12 cellular contexts compared by ENCODE assay signal in the genomic region with DNA sequence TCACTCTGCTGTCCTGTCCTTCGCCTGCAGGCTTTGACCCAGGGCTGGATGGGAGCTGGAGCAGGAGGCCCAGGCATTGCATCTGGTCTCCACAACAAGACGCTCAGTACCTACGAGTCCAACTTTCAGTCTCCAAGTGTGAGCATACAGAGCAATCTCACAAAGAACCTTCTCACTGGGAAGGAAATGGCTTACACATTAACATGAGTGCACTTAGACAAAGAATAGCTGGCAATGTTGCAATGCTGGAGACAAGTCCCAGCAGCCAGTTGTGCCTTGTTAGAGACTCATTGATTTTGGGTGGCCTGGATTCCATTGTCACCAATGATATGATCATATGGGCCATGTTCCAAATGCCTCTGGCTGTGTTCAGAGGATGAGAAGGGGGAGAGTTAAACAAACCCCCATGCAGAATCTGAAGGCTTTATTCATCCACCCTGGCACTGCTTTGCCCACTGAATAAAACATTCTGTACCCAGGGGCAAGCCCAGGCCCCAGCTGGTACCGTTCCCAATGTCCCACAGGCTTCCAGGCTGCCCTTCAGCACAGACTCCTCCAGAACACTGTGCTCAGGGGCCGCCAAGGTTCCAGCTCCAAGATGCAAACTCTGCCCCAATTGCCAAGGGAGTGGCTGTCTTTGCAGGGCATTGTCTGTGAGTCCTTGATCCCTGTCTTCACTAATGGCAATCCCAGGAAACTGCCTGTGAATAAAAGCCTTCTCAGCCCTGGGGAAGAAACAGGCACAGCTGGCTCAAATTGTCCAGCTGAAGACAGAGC.
A peak's percentile ranks its signal among the peaks of the same experiment; 100 is the strongest.
DNase-seq lines count a peak whose midpoint lies in the region; ATAC-seq, FAIRE-seq and TF ChIP-seq lines count a peak whose summit lies in the region.
"Had no signal": no experiment of that assay in that cellular context is flagged by ENCODE, and none has a peak within 500 bp of the region (broad histone marks: within the 10 kb centered on the region; RNA-seq: fewer than 3 reads in every experiment).

No MANE protein-coding gene starts in this region.

- H3K27ac Mint-ChIP-seq in natural killer cell treated with Interleukin-12 subunit alpha and Interleukin-12 subunit beta and Interleukin-15 and Interleukin-18, amount 100 ng/mL, for 72 hours: peak overlapping the region in 1 of 2 donors; percentile 7
- H3K27ac Mint-ChIP-seq in natural killer cell (peak overlapping the region in 1 of 2 donors; percentile 78), nephron (peak overlapping the region; percentile 71 to 78 (median 77)), T-helper 17 cell (no peak overlapping the region)

- H3K4me3 Mint-ChIP-seq in natural killer cell treated with Interleukin-12 subunit alpha and Interleukin-12 subunit beta and Interleukin-15 and Interleukin-18, amount 100 ng/mL, for 72 hours: peak overlapping the region; percentile 2
- H3K4me3 Mint-ChIP-seq in natural killer cell (no peak overlapping the region), nephron (no peak overlapping the region), T-helper 17 cell (no peak overlapping the region)

- H3K9me3 Mint-ChIP-seq in natural killer cell treated with Interleukin-12 subunit alpha and Interleukin-12 subunit beta and Interleukin-15 and Interleukin-18, amount 100 ng/mL, for 72 hours: no peaks in the 10 kb centered on the region
- no peaks in the 10 kb centered on the region for H3K9me3 Mint-ChIP-seq in natural killer cell
- peaks cover 18% of the 10 kb centered on the region for H3K9me3 Mint-ChIP-seq in nephron

- H3K36me3 Mint-ChIP-seq in natural killer cell treated with Interleukin-12 subunit alpha and Interleukin-12 subunit beta and Interleukin-15 and Interleukin-18, amount 100 ng/mL, for 72 hours: peaks cover 15% of the 10 kb centered on the region
- H3K36me3 Mint-ChIP-seq in natural killer cell: no peaks in the 10 kb centered on the region
- peaks cover 8% of the 10 kb centered on the region for H3K36me3 Mint-ChIP-seq in nephron (ENCODE audit: low read depth)
- no peaks in the 10 kb centered on the region for H3K36me3 Mint-ChIP-seq in T-helper 17 cell (ENCODE audit: low read depth)

- ATAC-seq in natural killer cell treated with Interleukin-12 subunit alpha and Interleukin-12 subunit beta and Interleukin-15 and Interleukin-18, amount 100 ng/mL, for 72 hours: no peak
- ATAC-seq in natural killer cell (no peak), HG03354 (IDR thresholded peaks at IDR 0.05; ENCODE audit: poor library complexity, severe bottlenecking, unreplicated experiment) (no peak), HG02973 (IDR thresholded peaks at IDR 0.05; ENCODE audit: unreplicated experiment) (no peak), T-helper 17 cell (no peak)
- ATAC-seq: PC-3 had no signal

- peaks cover 8 to 30% of the 10 kb centered on the region in 2 donors for H3K27me3 Mint-ChIP-seq in natural killer cell treated with Interleukin-12 subunit alpha and Interleukin-12 subunit beta and Interleukin-15 and Interleukin-18, amount 100 ng/mL, for 72 hours
- H3K27me3 Mint-ChIP-seq in natural killer cell (ENCODE audit: low read depth in 2 of 2) (peaks cover 20 to 41% of the 10 kb centered on the region in 2 donors), nephron (ENCODE audit: low read depth) (peaks cover 24% of the 10 kb centered on the region), T-helper 17 cell (peaks cover 43% of the 10 kb centered on the region)

- no peak for TF ChIP-seq CTCF in natural killer cell (IDR thresholded peaks at IDR 0.05)
- no peak for TF ChIP-seq CTCF in nephron (IDR thresholded peaks at IDR 0.05; ENCODE audit: unreplicated experiment in 3 of 3)

- peaks cover 29 to 54% of the 10 kb centered on the region in 2 donors for H3K4me1 Mint-ChIP-seq in natural killer cell treated with Interleukin-12 subunit alpha and Interleukin-12 subunit beta and Interleukin-15 and Interleukin-18, amount 100 ng/mL, for 72 hours (ENCODE audit: low read depth in 2 of 2)
- peaks cover 32 to 61% of the 10 kb centered on the region in 2 donors for H3K4me1 Mint-ChIP-seq in natural killer cell
- H3K4me1 Mint-ChIP-seq in nephron: no peaks in the 10 kb centered on the region
- no peaks in the 10 kb centered on the region for H3K4me1 Mint-ChIP-seq in T-helper 17 cell

- no peaks in the 10 kb centered on the region for H3K9me3 ChIP-seq in T-helper 17 cell (ENCODE audit: control insufficient read depth, low read length, poor library complexity, severe bottlenecking)
- H3K9me3 ChIP-seq: uterus had no signal

- intact Hi-C loops in natural killer cell (cut with micrococcal nuclease): no loop called here

- peak; percentile 96 for FAIRE-seq in frontal cortex (lab: Jason Lieb, UNC)
- FAIRE-seq: keratinocyte had no signal

- no peak for DNase-seq in natural killer cell treated with Interleukin-12 subunit alpha and Interleukin-12 subunit beta and Interleukin-15 and Interleukin-18, amount 100 ng/mL, for 72 hours (ENCODE audit: low spot score)
- DNase-seq in natural killer cell: no peak
- DNase-seq in frontal cortex (ENCODE audit: low spot score in 2 of 2): peak; percentile 44 to 61
- DNase-seq in stimulated activated CD8-positive, alpha-beta memory T cell treated with anti-CD3 and anti-CD28 coated beads, Interleukin-4, amount 100 ng/mL, for 48 hours: no peak
- DNase-seq in T-helper 17 cell: no peak
- DNase-seq: Karpas-422, PC-3, uterus had no signal

Comparison
In these comparisons a context has a peak if more than half of its experiments do, and no peak if none do; other contexts are left out.
1. DNase-seq: peak in frontal cortex (2 of 2); none in natural killer cell treated with Interleukin-12 subunit alpha and Interleukin-12 subunit beta and Interleukin-15 and Interleukin-18, amount 100 ng/mL, for 72 hours (single experiment), natural killer cell (single experiment), stimulated activated CD8-positive, alpha-beta memory T cell treated with anti-CD3 and anti-CD28 coated beads, Interleukin-4, amount 100 ng/mL, for 48 hours (single experiment) and T-helper 17 cell (0 of 3).